Comparison of ENCODE assay signal across 13 cellular contexts in the genomic region with DNA sequence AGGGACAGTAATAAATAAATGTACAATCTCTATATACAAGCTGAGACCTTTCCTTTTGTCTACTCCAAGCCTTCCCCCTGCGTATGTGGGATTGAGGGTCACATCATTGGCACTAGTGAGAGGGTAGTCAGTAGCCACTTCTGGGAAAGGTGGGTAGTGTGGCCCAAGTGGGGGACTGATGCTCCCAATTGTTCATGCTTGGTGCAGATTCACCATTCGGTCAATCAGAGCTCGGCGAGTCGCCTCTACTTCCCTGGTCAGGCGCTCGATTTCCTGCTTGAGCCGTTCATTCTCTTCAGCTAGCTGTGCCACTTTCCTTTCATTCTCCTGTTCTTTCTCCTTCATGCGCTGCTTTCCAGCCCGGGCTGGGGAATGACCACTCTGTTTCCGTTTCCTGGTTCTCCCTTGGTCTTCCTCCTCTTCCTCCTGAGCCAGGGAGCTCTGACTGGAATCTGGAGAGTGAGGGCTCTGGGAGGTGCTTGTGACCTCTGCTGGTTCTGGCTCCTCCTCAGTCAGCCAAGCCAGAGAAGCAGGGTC. TPM values are rescaled to one million over a fixed set of nuclear protein-coding genes. Genes with fewer than 3 reads are reported as not detected.
DNase-seq lines count a peak whose midpoint lies in the region; ATAC-seq, FAIRE-seq and TF ChIP-seq lines count a peak whose summit lies in the region.
"Had no signal": no experiment of that assay in that cellular context is flagged by ENCODE, and none has a peak within 500 bp of the region (broad histone marks: within the 10 kb centered on the region; RNA-seq: fewer than 3 reads in every experiment).

No MANE protein-coding gene starts in this region.

- H3K4me2 ChIP-seq in endothelial cell of umbilical vein (ENCODE audit: insufficient read depth, low read length), result no peak overlapping the region

- H3K9me3 ChIP-seq in endothelial cell of umbilical vein (replicated peaks; ENCODE audit: control insufficient read depth, insufficient read depth, low read length) (no peaks in the 10 kb centered on the region), gastrocnemius medialis (no peaks in the 10 kb centered on the region)

- H3K9me1 ChIP-seq in endothelial cell of umbilical vein (replicated peaks; ENCODE audit: control insufficient read depth, extremely low read depth, insufficient read depth, low read length), result no peaks in the 10 kb centered on the region

- H4K20me1 ChIP-seq in endothelial cell of umbilical vein (replicated peaks; ENCODE audit: control insufficient read depth, extremely low read depth, insufficient read depth, low read length), result no peaks in the 10 kb centered on the region

- peak overlapping the region; percentile 44 for H3K27ac Mint-ChIP-seq in activated CD4-positive, alpha-beta T cell treated with anti-CD3 and anti-CD28 coated beads for 36 hours

- CTCF ChIA-PET in activated CD4-positive, alpha-beta T cell treated with anti-CD3 and anti-CD28 coated beads for 36 hours (lab: Charles Lee), result no interaction called here
- CTCF ChIA-PET in RWPE1 (lab: Yijun Ruan, JAX) (interaction anchor here (0.5 to 1.1 kb wide), 2 partner anchors 17 to 61 kb away, joined by 3 read pairs; a partner anchor contains a TSS), endothelial cell of umbilical vein (lab: Charles Lee) (interaction anchor here (1.8 kb wide), 1 partner anchor 12 kb away, joined by 4 read pairs; no protein-coding TSS in a partner anchor)

- H3K4me1 Mint-ChIP-seq in activated CD4-positive, alpha-beta T cell treated with anti-CD3 and anti-CD28 coated beads for 36 hours, result peaks cover 29% of the 10 kb centered on the region

- no peak overlapping the region for H3K4me3 Mint-ChIP-seq in activated CD4-positive, alpha-beta T cell treated with anti-CD3 and anti-CD28 coated beads for 36 hours

- no peak for DNase-seq in activated CD4-positive, alpha-beta T cell treated with anti-CD3 and anti-CD28 coated beads for 36 hours
- no peak for DNase-seq in activated CD4-positive, alpha-beta T cell treated with anti-CD3 and anti-CD28 coated beads for 48 hours
- DNase-seq in RWPE1 (ENCODE audit: low spot score) (no peak), endothelial cell of umbilical vein (ENCODE audit: low read depth, low spot score) (no peak), gastrocnemius medialis (no peak), NCI-H128 (lab: John Stamatoyannopoulos, UW; ENCODE audit: unreplicated experiment) (no peak), NCI-H2081 (lab: John Stamatoyannopoulos, UW) (no peak)
- DNase-seq: activated CD4-positive, alpha-beta T cell treated with anti-CD3 and anti-CD28 coated beads, Interleukin-2, amount 50 U/mL, for 48 hours; caudate nucleus; NCI-H446 treated with DMSO at 0.1 percent for 48 hours had no signal

- FAIRE-seq in endothelial cell of umbilical vein (lab: Jason Lieb, UNC), result peak; percentile 28
- FAIRE-seq: A204.1 had no signal

- intact Hi-C loops in activated CD4-positive, alpha-beta T cell treated with anti-CD3 and anti-CD28 coated beads for 36 hours (cut with DNase I, micrococcal nuclease), result no loop called here
- intact Hi-C loops in endothelial cell of umbilical vein (cut with micrococcal nuclease) (no loop called here), gastrocnemius medialis (cut with DNase I; ENCODE audit: low total_unique reads) (no loop called here)

- H3K4me1 ChIP-seq in endothelial cell of umbilical vein (ENCODE audit: control insufficient read depth, extremely low read depth, insufficient read depth, low read length) (peaks cover 28% of the 10 kb centered on the region), gastrocnemius medialis (peaks cover 33 to 37% of the 10 kb centered on the region in 2 donors)

- in situ Hi-C loops in gastrocnemius medialis (cut with MboI; ENCODE audit: low sequenced_read_pairs in 4 of 4), result loop anchor here in 1 of 4 donors (25.0 kb wide), 1 partner anchor 879 kb away; a partner anchor contains a TSS

- H3K9me3 Mint-ChIP-seq in activated CD4-positive, alpha-beta T cell treated with anti-CD3 and anti-CD28 coated beads for 36 hours (ENCODE audit: low read depth), result no peaks in the 10 kb centered on the region

- POLR2A ChIA-PET in activated CD4-positive, alpha-beta T cell treated with anti-CD3 and anti-CD28 coated beads for 36 hours (lab: Charles Lee), result interaction anchor here (1.0 to 1.2 kb wide), 4 partner anchors 9 to 20 kb away, joined by 3 to 8 read pairs (median 4); no protein-coding TSS in a partner anchor
- POLR2A ChIA-PET in RWPE1 (lab: Yijun Ruan, JAX; ENCODE audit: low non-redundant PET), result no interaction called here
- POLR2A ChIA-PET in endothelial cell of umbilical vein (lab: Charles Lee), result interaction anchor here (0.9 kb wide), 1 partner anchor 17 kb away, joined by 4 read pairs; no protein-coding TSS in a partner anchor

- H3K27me3 Mint-ChIP-seq in activated CD4-positive, alpha-beta T cell treated with anti-CD3 and anti-CD28 coated beads for 36 hours, result no peaks in the 10 kb centered on the region

- H3K4me3 ChIP-seq in endothelial cell of umbilical vein (replicated peaks in 1 of 3; ENCODE audit: insufficient read depth in 1 of 3, low read depth in 1 of 3, low read length in 3 of 3) (no peak overlapping the region), gastrocnemius medialis (no peak overlapping the region)

- H3K36me3 ChIP-seq in endothelial cell of umbilical vein (ENCODE audit: control insufficient read depth in 2 of 2, extremely low read depth in 1 of 2, insufficient read depth in 2 of 2, low read length in 2 of 2), result peaks cover 30 to 41% of the 10 kb centered on the region in 2 experiments
- H3K36me3 ChIP-seq in gastrocnemius medialis, result peaks cover 6 to 59% of the 10 kb centered on the region in 2 donors

- peaks cover 72% of the 10 kb centered on the region for H3K36me3 Mint-ChIP-seq in activated CD4-positive, alpha-beta T cell treated with anti-CD3 and anti-CD28 coated beads for 36 hours (ENCODE audit: low read depth)

- peaks cover 23% of the 10 kb centered on the region for H3K79me2 ChIP-seq in endothelial cell of umbilical vein (ENCODE audit: control insufficient read depth, insufficient read depth, low read length)

- peak overlapping the region; percentile 74 for H3K27ac ChIP-seq in RWPE1
- H3K27ac ChIP-seq in endothelial cell of umbilical vein (ENCODE audit: insufficient read depth, low read depth, low read length), result no peak overlapping the region
- H3K27ac ChIP-seq in gastrocnemius medialis, result peak overlapping the region; percentile 93 to 98 (median 96)

- H3K27me3 ChIP-seq in endothelial cell of umbilical vein (ENCODE audit: control insufficient read depth in 2 of 2, insufficient read depth in 2 of 2, low read length in 2 of 2) (no peaks in the 10 kb centered on the region), gastrocnemius medialis (no peaks in the 10 kb centered on the region)

- ATAC-seq in activated CD4-positive, alpha-beta T cell treated with anti-CD3 and anti-CD28 coated beads for 36 hours, result no peak
- no peak for ATAC-seq in gastrocnemius medialis
- ATAC-seq in HG02763 (IDR thresholded peaks at IDR 0.05; ENCODE audit: unreplicated experiment), result no peak

- no peak overlapping the region for H2AFZ ChIP-seq in endothelial cell of umbilical vein (ENCODE audit: low read depth, low read length)

- TF ChIP-seq POLR2A in endothelial cell of umbilical vein (IDR thresholded peaks at IDR 0.05; ENCODE audit: low read depth, low read length) (no peak), gastrocnemius medialis (IDR thresholded peaks at IDR 0.05) (no peak)

- dilution Hi-C loops in endothelial cell of umbilical vein (cut with MboI; ENCODE audit: extremely low pct_ligation_motif_present, low sequenced_read_pairs), result no loop called here

- BruUV-seq in endothelial cell of umbilical vein (replicated peaks; lab: Mats Ljungman, UMichigan), result no TSS peak

- TF ChIP-seq CTCF in RWPE1 (conservative IDR thresholded peaks at IDR 0.05; ENCODE audit: low read depth), result no peak
- TF ChIP-seq CTCF in endothelial cell of umbilical vein (IDR thresholded peaks at IDR 0.05; ENCODE audit: extremely low read depth in 1 of 2, insufficient read depth in 1 of 2, low read depth in 1 of 2, low read length in 2 of 2), result no peak
- TF ChIP-seq CTCF in gastrocnemius medialis (IDR thresholded peaks at IDR 0.05 in 4 of 5, conservative IDR thresholded peaks at IDR 0.05 in 1 of 5), result no peak

- no peak overlapping the region for H3K9ac ChIP-seq in endothelial cell of umbilical vein (replicated peaks; ENCODE audit: extremely low read depth, insufficient read depth, low read length)

RNA-seq across cellular contexts. Expression of a gene that starts 3.6 kb away (rescaled TPM):
- 10 to 100 TPM; 31.2 to 32.2 TPM for total RNA-seq in activated CD4-positive, alpha-beta T cell treated with anti-CD3 and anti-CD28 coated beads for 36 hours
- total RNA-seq in endothelial cell of umbilical vein, result 9.8 and 13.7 TPM in 2 replicates
- 15.4 and 22.0 TPM in 2 replicates for polyA plus RNA-seq in endothelial cell of umbilical vein
- 28.7 and 29.2 TPM in 2 replicates for polyA plus RNA-seq in endothelial cell of umbilical vein (2011; cell fraction: cytosol; rRNA removed)
- polyA plus RNA-seq in endothelial cell of umbilical vein (2011; cell fraction: nucleus; rRNA removed), result 124 and 158 TPM in 2 replicates
- polyA plus RNA-seq in endothelial cell of umbilical vein (2012), result 16.0 and 23.6 TPM in 2 replicates
- 11.2 and 19.1 TPM in 2 replicates for polyA minus RNA-seq in endothelial cell of umbilical vein
- polyA minus RNA-seq in endothelial cell of umbilical vein (2011; cell fraction: cytosol; rRNA and poly(A)+ RNA removed), result 23.7 TPM
- polyA minus RNA-seq in endothelial cell of umbilical vein (2011; cell fraction: nucleus; rRNA and poly(A)+ RNA removed), result 28.1 and 41.1 TPM in 2 replicates
- total RNA-seq in gastrocnemius medialis, result 10 to 100 TPM; 11.8 to 46.4 (median 17.1) TPM

RNA-seq across cellular contexts. Expression of a gene that starts 5.9 kb away (rescaled TPM):
- total RNA-seq in activated CD4-positive, alpha-beta T cell treated with anti-CD3 and anti-CD28 coated beads for 36 hours, result 10 to 100 TPM; 31.3 to 43.6 TPM
- total RNA-seq in endothelial cell of umbilical vein, result 85.6 and 95.2 TPM in 2 replicates
- polyA plus RNA-seq in endothelial cell of umbilical vein, result 8.5 and 10.6 TPM in 2 replicates
- 8.5 and 10.6 TPM in 2 replicates for polyA plus RNA-seq in endothelial cell of umbilical vein (2011; cell fraction: cytosol; rRNA removed)
- polyA plus RNA-seq in endothelial cell of umbilical vein (2011; cell fraction: nucleus; rRNA removed), result 52.4 and 65.4 TPM in 2 replicates
- 33.6 and 37.1 TPM in 2 replicates for polyA plus RNA-seq in endothelial cell of umbilical vein (2012)
- 6.7 and 17.1 TPM in 2 replicates for polyA minus RNA-seq in endothelial cell of umbilical vein
- 16.9 TPM for polyA minus RNA-seq in endothelial cell of umbilical vein (2011; cell fraction: cytosol; rRNA and poly(A)+ RNA removed)
- 19.2 and 25.4 TPM in 2 replicates for polyA minus RNA-seq in endothelial cell of umbilical vein (2011; cell fraction: nucleus; rRNA and poly(A)+ RNA removed)
- total RNA-seq in gastrocnemius medialis, result 10 to 100 TPM in 3 of 4 donors, 1 to 10 TPM in 1; 5.5 to 20.3 (median 12.9) TPM

RNA-seq across cellular contexts. Expression of a gene that starts 28.8 kb away (rescaled TPM):
- 100 to 1,000 TPM; 389 to 583 TPM for total RNA-seq in activated CD4-positive, alpha-beta T cell treated with anti-CD3 and anti-CD28 coated beads for 36 hours
- total RNA-seq in endothelial cell of umbilical vein, result 212 and 216 TPM in 2 replicates
- polyA plus RNA-seq in endothelial cell of umbilical vein, result 98.8 and 118 TPM in 2 replicates
- 83.6 and 88.5 TPM in 2 replicates for polyA plus RNA-seq in endothelial cell of umbilical vein (2011; cell fraction: cytosol; rRNA removed)
- polyA plus RNA-seq in endothelial cell of umbilical vein (2011; cell fraction: nucleus; rRNA removed), result 558 and 575 TPM in 2 replicates
- polyA plus RNA-seq in endothelial cell of umbilical vein (2012), result 136 and 142 TPM in 2 replicates
- 174 and 202 TPM in 2 replicates for polyA minus RNA-seq in endothelial cell of umbilical vein
- polyA minus RNA-seq in endothelial cell of umbilical vein (2011; cell fraction: cytosol; rRNA and poly(A)+ RNA removed), result 99.2 TPM
- 179 and 213 TPM in 2 replicates for polyA minus RNA-seq in endothelial cell of umbilical vein (2011; cell fraction: nucleus; rRNA and poly(A)+ RNA removed)
- total RNA-seq in gastrocnemius medialis, result 10 to 100 TPM; 37.7 to 81.1 (median 42.0) TPM

RNA-seq across cellular contexts. Expression of a gene that starts 30.3 kb away (rescaled TPM):
- total RNA-seq in activated CD4-positive, alpha-beta T cell treated with anti-CD3 and anti-CD28 coated beads for 36 hours, result 10 to 100 TPM; 69.7 to 81.2 TPM
- total RNA-seq in endothelial cell of umbilical vein, result 157 and 161 TPM in 2 replicates
- polyA plus RNA-seq in endothelial cell of umbilical vein, result 146 and 234 TPM in 2 replicates
- polyA plus RNA-seq in endothelial cell of umbilical vein (2011; cell fraction: cytosol; rRNA removed), result 153 and 162 TPM in 2 replicates
- polyA plus RNA-seq in endothelial cell of umbilical vein (2011; cell fraction: nucleus; rRNA removed), result 181 and 198 TPM in 2 replicates
- 148 and 160 TPM in 2 replicates for polyA plus RNA-seq in endothelial cell of umbilical vein (2012)
- polyA minus RNA-seq in endothelial cell of umbilical vein, result 158 and 160 TPM in 2 replicates
- 91.9 TPM for polyA minus RNA-seq in endothelial cell of umbilical vein (2011; cell fraction: cytosol; rRNA and poly(A)+ RNA removed)
- polyA minus RNA-seq in endothelial cell of umbilical vein (2011; cell fraction: nucleus; rRNA and poly(A)+ RNA removed), result 62.7 and 86.8 TPM in 2 replicates
- total RNA-seq in gastrocnemius medialis, result 100 to 1,000 TPM; 147 to 265 (median 177) TPM

RNA-seq across cellular contexts. Expression of a gene that starts 33.2 kb away (rescaled TPM):
- total RNA-seq in activated CD4-positive, alpha-beta T cell treated with anti-CD3 and anti-CD28 coated beads for 36 hours, result 1 to 10 TPM; 1.3 to 1.4 TPM
- total RNA-seq in endothelial cell of umbilical vein (0.12 and 0.35 TPM in 2 replicates), gastrocnemius medialis (under 1 TPM in 2 of 4 donors, not detected in 2; 0.09 to 0.36 TPM)
- 0.05 and 0.07 TPM in 2 replicates for polyA plus RNA-seq in endothelial cell of umbilical vein
- polyA plus RNA-seq in endothelial cell of umbilical vein (2011; cell fraction: cytosol; rRNA removed), result 0.05 and 0.06 TPM in 2 replicates
- 0.36 and 0.75 TPM in 2 replicates for polyA plus RNA-seq in endothelial cell of umbilical vein (2011; cell fraction: nucleus; rRNA removed)
- polyA plus RNA-seq in endothelial cell of umbilical vein (2012), result 0.37 and 0.59 TPM in 2 replicates
- 0.13 and 0.34 TPM in 2 replicates for polyA minus RNA-seq in endothelial cell of umbilical vein
- polyA minus RNA-seq in endothelial cell of umbilical vein (2011; cell fraction: cytosol; rRNA and poly(A)+ RNA removed), result not detected
- polyA minus RNA-seq in endothelial cell of umbilical vein (2011; cell fraction: nucleus; rRNA and poly(A)+ RNA removed), result 0.05 and 0.19 TPM in 2 replicates
- total RNA-seq: LHCN-M2 had no signal
